ENCODE assay signal across 8 cellular contexts in genomic region chr3:36911990-36912804, GRCh38. TPM values are rescaled to one million over a fixed set of nuclear protein-coding genes. Genes with fewer than 3 reads are reported as not detected.
DNase-seq lines count a peak whose midpoint lies in the region; ATAC-seq, FAIRE-seq and TF ChIP-seq lines count a peak whose summit lies in the region.

No MANE protein-coding gene starts in this region.

- no peak overlapping the region for H3K4me2 ChIP-seq in GM23338

- H3K4me1 ChIP-seq in colonic mucosa = peaks cover 5% of the 10 kb centered on the region
- H3K4me1 ChIP-seq in SJCRH30 = no peaks in the 10 kb centered on the region
- peaks cover 7% of the 10 kb centered on the region; the same call in 1 of the 2 replicates for H3K4me1 ChIP-seq in GM23338 (ENCODE audit: insufficient read depth)

- H3K4me3 Mint-ChIP-seq in GM23338 = no peak overlapping the region

- H3K9me3 Mint-ChIP-seq in GM23338 = no peaks in the 10 kb centered on the region

- peak overlapping the region in 1 of 2 donors; percentile 16 for H3K9ac ChIP-seq in colonic mucosa (ENCODE audit: low read depth in 2 of 2, low read length in 2 of 2)

- H3K4me3 ChIP-seq in colonic mucosa = no peak overlapping the region
- H3K4me3 ChIP-seq in SJCRH30 = no peak overlapping the region
- no peak overlapping the region for H3K4me3 ChIP-seq in GM23338

- H3K9me2 ChIP-seq in GM23338 (ENCODE audit: insufficient read depth) = no peaks in the 10 kb centered on the region

- H3K36me3 Mint-ChIP-seq in GM23338 (ENCODE audit: low read depth) = no peaks in the 10 kb centered on the region

- H3K27me3 Mint-ChIP-seq in GM23338 (ENCODE audit: insufficient read depth, low read depth, poor library complexity) = no peaks in the 10 kb centered on the region

- FAIRE-seq in RCC 7860 (lab: Jason Lieb, UNC) = peak; percentile 18

- H3K27ac ChIP-seq in colonic mucosa = peak overlapping the region; percentile 61
- no peak overlapping the region for H3K27ac ChIP-seq in SJCRH30
- no peak overlapping the region for H3K27ac ChIP-seq in GM23338 (ENCODE audit: low read depth)

- ATAC-seq in GM18873 (IDR thresholded peaks at IDR 0.05; ENCODE audit: low FRiP score, unreplicated experiment) (peak; percentile 98), HG03066 (IDR thresholded peaks at IDR 0.05; ENCODE audit: low read depth, unreplicated experiment) (peak; percentile 86), omental fat pad (ENCODE audit: low FRiP score) (peak; percentile 75), GM23338 (no peak)

- no peak overlapping the region for H2AFZ ChIP-seq in GM23338

- intact Hi-C loops in colonic mucosa (cut with DNase I) = no loop called here

- no peaks in the 10 kb centered on the region for H3K79me2 ChIP-seq in GM23338 (replicated peaks; ENCODE audit: insufficient read depth)

- no peaks in the 10 kb centered on the region for H3F3A ChIP-seq in GM23338 (replicated peaks; ENCODE audit: low read depth)

- no peaks in the 10 kb centered on the region for H3K36me3 ChIP-seq in colonic mucosa
- H3K36me3 ChIP-seq in SJCRH30 = no peaks in the 10 kb centered on the region
- H3K36me3 ChIP-seq in GM23338 (ENCODE audit: insufficient read depth) = no peaks in the 10 kb centered on the region

- H4K20me1 ChIP-seq in GM23338 (replicated peaks; ENCODE audit: insufficient read depth) = no peaks in the 10 kb centered on the region; the same call in 1 of the 2 replicates

- TF ChIP-seq CTCF in colonic mucosa (IDR thresholded peaks at IDR 0.05) (no peak), omental fat pad (IDR thresholded peaks at IDR 0.05) (no peak), GM23338 (conservative IDR thresholded peaks at IDR 0.05; ENCODE audit: low read depth in 2 of 2) (no peak)

- peaks cover 8% of the 10 kb centered on the region; the same call in 2 of the 3 replicates for H3K4me1 Mint-ChIP-seq in GM23338

- no peak overlapping the region for H3K27ac Mint-ChIP-seq in GM23338

- H3K27me3 ChIP-seq in colonic mucosa (no peaks in the 10 kb centered on the region), SJCRH30 (no peaks in the 10 kb centered on the region), GM23338 (ENCODE audit: insufficient read depth) (no peaks in the 10 kb centered on the region)

- H3K9me3 ChIP-seq in colonic mucosa = no peaks in the 10 kb centered on the region
- H3K9me3 ChIP-seq in SJCRH30 (replicated peaks) = no peaks in the 10 kb centered on the region

- DNase-seq in CD1c-positive myeloid dendritic cell (ENCODE audit: extremely low spot score) = peak; percentile 71
- DNase-seq in RCC 7860 (ENCODE audit: low spot score) = peak; percentile 48
- DNase-seq in colonic mucosa = no peak
- no peak for DNase-seq in omental fat pad (ENCODE audit: low spot score)
- no peak for DNase-seq in SJCRH30
- DNase-seq in GM23338 (ENCODE audit: low spot score) = no peak

TF ChIP-seq in GM23338, 12 proteins besides CTCF, POLR2A, EP300 and RAD21 (continues in another document):
- TF ChIP-seq JUNB (IDR thresholded peaks at IDR 0.05; ENCODE audit: unreplicated experiment) = no peak
- no peak for TF ChIP-seq EZH2phosphoT487 (IDR thresholded peaks at IDR 0.05; ENCODE audit: unreplicated experiment)
- TF ChIP-seq STAT1 (IDR thresholded peaks at IDR 0.05; ENCODE audit: unreplicated experiment) = no peak
- no peak for TF ChIP-seq ETS1 (IDR thresholded peaks at IDR 0.05)
- no peak for TF ChIP-seq ZNF462 (CRISPR knock-in tag; IDR thresholded peaks at IDR 0.05)
- TF ChIP-seq POLR2AphosphoS5 (IDR thresholded peaks at IDR 0.05; ENCODE audit: low read depth) = no peak
- TF ChIP-seq CREB1 (CRISPR knock-in tag; IDR thresholded peaks at IDR 0.05; ENCODE audit: low read depth) = no peak
- no peak for TF ChIP-seq ZNF114 (CRISPR knock-in tag; IDR thresholded peaks at IDR 0.05)

RNA-seq across cellular contexts. Expression of gene TRANK1, which starts 32.7 kb away (rescaled TPM):
- 10 to 100 TPM; 21.3 to 50.7 TPM for total RNA-seq in colonic mucosa
- total RNA-seq in omental fat pad = 10 to 100 TPM in 3 of 4 donors, 1 to 10 TPM in 1; 9.4 to 31.5 (median 14.6) TPM
- total RNA-seq in SJCRH30 (2014; rRNA removed; shearing (Covaris generic)) = under 0.01 and 0.12 TPM in 2 replicates
- 6.7 and 7.1 TPM in 2 replicates for total RNA-seq in GM23338 (2014; rRNA removed; shearing (Covaris generic))
- polyA plus RNA-seq in GM23338 (2016; fragmentation: Nextera tagmentation; extraction: Ambion mirVana) = 1.8 and 2.3 TPM in 2 replicates

Comparison
In these comparisons a context has a peak if more than half of its experiments do, and no peak if none do; other contexts are left out.
1. DNase-seq: peak in CD1c-positive myeloid dendritic cell (single experiment) and RCC 7860 (single experiment); none in colonic mucosa (single experiment), omental fat pad (single experiment), SJCRH30 (0 of 2) and GM23338 (single experiment).